ENCODE assay signal across 20 cellular contexts in genomic region chr2:232882085-232882484, GRCh38. TPM values are rescaled to one million over a fixed set of nuclear protein-coding genes. Genes with fewer than 3 reads are reported as not detected.
"Had no signal": no experiment of that assay in that cellular context is flagged by ENCODE, and none has a peak within 500 bp of the region (broad histone marks: within the 10 kb centered on the region; RNA-seq: fewer than 3 reads in every experiment).

No MANE protein-coding gene starts in this region.

- H3K9me3 ChIP-seq: neutrophil, testis, tibial nerve, upper lobe of right lung, vagina had no signal

- H3K4me3 ChIP-seq: coronary artery, testis, tibial nerve, upper lobe of right lung, vagina had no signal

- ATAC-seq: foreskin keratinocyte; right cardiac atrium; stimulated activated naive B cell treated with anti-CD40 and anti-IgM and Interleukin-4, amounts not matched to agents 10 μg/mL and 1 μg/mL and 100 μg/mL, for 72 hours; stimulated activated naive CD8-positive, alpha-beta T cell treated with anti-CD3 and anti-CD28 coated beads, Interleukin-15, amount 100 ng/mL, for 72 hours; upper lobe of right lung had no signal

- H3K27ac Mint-ChIP-seq: endodermal cell; mesothelial cell of epicardium; nephron; stimulated activated naive B cell treated with anti-CD40 and anti-IgM and Interleukin-4, amounts not matched to agents 10 μg/mL and 1 μg/mL and 100 μg/mL, for 72 hours had no signal

- H3K36me3 Mint-ChIP-seq: mesothelial cell of epicardium had no signal

- H3K27ac ChIP-seq: coronary artery, foreskin keratinocyte, neutrophil, testis, upper lobe of right lung, vagina had no signal

- H3K4me3 Mint-ChIP-seq: endodermal cell; mesothelial cell of epicardium; nephron; stimulated activated naive B cell treated with anti-CD40 and anti-IgM and Interleukin-4, amounts not matched to agents 10 μg/mL and 1 μg/mL and 100 μg/mL, for 72 hours; stimulated activated naive CD8-positive, alpha-beta T cell treated with anti-CD3 and anti-CD28 coated beads, Interleukin-15, amount 100 ng/mL, for 72 hours had no signal

- H3K4me1 Mint-ChIP-seq: endodermal cell; nephron; stimulated activated naive B cell treated with anti-CD40 and anti-IgM and Interleukin-4, amounts not matched to agents 10 μg/mL and 1 μg/mL and 100 μg/mL, for 72 hours; stimulated activated naive CD8-positive, alpha-beta T cell treated with anti-CD3 and anti-CD28 coated beads, Interleukin-15, amount 100 ng/mL, for 72 hours had no signal

- H3K9me3 Mint-ChIP-seq: endodermal cell; mesothelial cell of epicardium; nephron; stimulated activated naive B cell treated with anti-CD40 and anti-IgM and Interleukin-4, amounts not matched to agents 10 μg/mL and 1 μg/mL and 100 μg/mL, for 72 hours; stimulated activated naive CD8-positive, alpha-beta T cell treated with anti-CD3 and anti-CD28 coated beads, Interleukin-15, amount 100 ng/mL, for 72 hours had no signal

- H3K4me1 ChIP-seq: foreskin keratinocyte, testis, upper lobe of right lung, vagina had no signal

- DNase-seq: effector CD4-positive, alpha-beta T cell; erythroblast; foreskin keratinocyte; hypothalamus; kidney glomerular epithelial cell; stimulated activated CD4-positive, alpha-beta T cell treated with anti-CD3 and anti-CD28 coated beads, Interleukin-15, amount 100 ng/mL, for 24 hours; stimulated activated CD4-positive, alpha-beta T cell treated with anti-CD3 and anti-CD28 coated beads, Interleukin-1b, Interleukin-23, amount 100 ng/mL, for 48 hours; stimulated activated CD4-positive, alpha-beta T cell treated with anti-CD3 and anti-CD28 coated beads, Interleukin-4, amount 100 ng/mL, for 24 hours; stimulated activated naive B cell treated with anti-CD40 and anti-IgM and Interleukin-4, amounts not matched to agents 10 μg/mL and 1 μg/mL and 100 μg/mL, for 72 hours; stimulated activated naive CD8-positive, alpha-beta T cell treated with anti-CD3 and anti-CD28 coated beads, Interleukin-15, amount 100 ng/mL, for 72 hours; testis had no signal

- H3K36me3 ChIP-seq: neutrophil, upper lobe of right lung, vagina had no signal

- H3K27me3 ChIP-seq: testis, tibial nerve, vagina had no signal

RNA-seq across cellular contexts. Expression of gene SNORC, which starts 12.0 kb away (rescaled TPM):
- total RNA-seq: vagina had no signal
